Comparison of ENCODE assay signal across 12 cellular contexts in the genomic region with DNA sequence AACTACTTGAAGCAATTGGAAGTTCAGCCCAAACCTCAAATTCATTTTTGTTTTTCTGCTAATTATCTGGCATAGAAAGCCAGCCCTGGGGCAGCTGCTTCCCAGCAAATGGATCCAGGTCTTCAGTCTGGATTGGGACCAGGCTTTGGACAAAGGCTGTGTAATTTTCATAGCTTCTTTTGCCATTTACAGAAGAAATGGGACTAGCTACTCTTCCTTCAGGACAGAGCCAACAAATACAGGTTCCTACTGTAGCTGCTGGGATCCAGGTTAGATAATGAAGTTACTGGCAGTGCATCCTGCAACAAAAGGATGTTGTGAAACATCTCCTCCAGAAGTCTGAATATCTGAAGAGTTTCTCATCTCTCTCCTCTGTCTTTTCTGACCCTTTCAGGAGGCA.
DNase-seq lines count a peak whose midpoint lies in the region; ATAC-seq and TF ChIP-seq lines count a peak whose summit lies in the region.
"Had no signal": no experiment of that assay in that cellular context is flagged by ENCODE, and none has a peak within 500 bp of the region (broad histone marks: within the 10 kb centered on the region; RNA-seq: fewer than 3 reads in every experiment).

No MANE protein-coding gene starts in this region.

- H3K36me3 Mint-ChIP-seq in HFFc6 (ENCODE audit: low read depth) = peaks cover 14% of the 10 kb centered on the region
- no peaks in the 10 kb centered on the region for H3K36me3 Mint-ChIP-seq in MCF 10A (ENCODE audit: insufficient read depth, unreplicated experiment)

- TF ChIP-seq CTCF in HFFc6 (IDR thresholded peaks at IDR 0.05) (no peak), MCF 10A (IDR thresholded peaks at IDR 0.05; ENCODE audit: unreplicated experiment) (no peak), GM20000 (IDR thresholded peaks at IDR 0.05; ENCODE audit: extremely low read depth, missing control alignments) (no peak)

- H3K27me3 Mint-ChIP-seq in HFFc6 (ENCODE audit: insufficient read depth) (no peaks in the 10 kb centered on the region), MCF 10A (ENCODE audit: insufficient read depth, unreplicated experiment) (no peaks in the 10 kb centered on the region)

- H3K9me3 Mint-ChIP-seq in HFFc6 = peaks cover 6% of the 10 kb centered on the region
- no peaks in the 10 kb centered on the region for H3K9me3 Mint-ChIP-seq in MCF 10A (ENCODE audit: unreplicated experiment)

- POLR2A ChIA-PET in MCF 10A (lab: Yijun Ruan, JAX) = interaction anchor here (0.7 to 38.6 kb wide), 14 partner anchors 9 to 1510 kb away, joined by 3 to 6956 read pairs (median 6); no protein-coding TSS in a partner anchor

- H3K4me3 ChIP-seq in thymus (ENCODE audit: low read length) = no peak overlapping the region
- H3K4me3 ChIP-seq: body of pancreas, psoas muscle had no signal

- BruUV-seq in MCF 10A (replicated peaks; lab: Mats Ljungman, UMichigan) = TSS peak; percentile 78

- intact Hi-C loops in MCF 10A (cut with micrococcal nuclease) = no loop called here

- no peaks in the 10 kb centered on the region for H3K27me3 ChIP-seq in thymus (ENCODE audit: control insufficient read depth, insufficient read depth)
- H3K27me3 ChIP-seq: body of pancreas had no signal

- peak overlapping the region; percentile 58 for H3K4me3 Mint-ChIP-seq in HFFc6
- H3K4me3 Mint-ChIP-seq in MCF 10A (ENCODE audit: unreplicated experiment) = peak overlapping the region; percentile 44

- H3K9me3 ChIP-seq in thymus (ENCODE audit: control insufficient read depth) = no peaks in the 10 kb centered on the region
- H3K9me3 ChIP-seq: body of pancreas, psoas muscle had no signal

- H3K4me1 Mint-ChIP-seq in HFFc6 (ENCODE audit: low read depth) (peaks cover 72% of the 10 kb centered on the region), MCF 10A (ENCODE audit: insufficient read depth, unreplicated experiment) (peaks cover 75% of the 10 kb centered on the region)

- ATAC-seq in HG02938 (IDR thresholded peaks at IDR 0.05; ENCODE audit: unreplicated experiment) = no peak
- ATAC-seq: body of pancreas, psoas muscle had no signal

- H3K36me3 ChIP-seq in thymus (ENCODE audit: control insufficient read depth, insufficient read depth) = no peaks in the 10 kb centered on the region

- H3K27ac Mint-ChIP-seq in HFFc6 = peak overlapping the region; percentile 92
- H3K27ac Mint-ChIP-seq in MCF 10A (ENCODE audit: low read depth, unreplicated experiment) = peak overlapping the region; percentile 89

- H3K4me1 ChIP-seq in thymus (ENCODE audit: control insufficient read depth, insufficient read depth, low read length) = no peaks in the 10 kb centered on the region
- H3K4me1 ChIP-seq: body of pancreas, psoas muscle had no signal

- CTCF ChIA-PET in MCF 10A (lab: Yijun Ruan, JAX) = interaction anchor here (0.6 to 17.4 kb wide), 17 partner anchors 13 to 1167 kb away, joined by 3 to 368 read pairs (median 6); a partner anchor contains a TSS

- DNase-seq in HFFc6 = peak; percentile 41
- peak; percentile 89 for DNase-seq in MCF 10A (ENCODE audit: unreplicated experiment)
- DNase-seq in islet precursor cell = peak; percentile 48
- DNase-seq in inferior parietal cortex (ENCODE audit: extremely low spot score) = no peak
- DNase-seq in GM20000 (ENCODE audit: low spot score) = no peak
- DNase-seq: activated CD4-positive, alpha-beta T cell treated with anti-CD3 and anti-CD28 coated beads for 48 hours; Kasumi-1; NCI-H2081; psoas muscle had no signal

- peak overlapping the region; percentile 46 for H3K27ac ChIP-seq in thymus (ENCODE audit: low read depth)
- H3K27ac ChIP-seq: psoas muscle had no signal

Comparison
In these comparisons a context has a peak if more than half of its experiments do, and no peak if none do; other contexts are left out.
1. DNase-seq: peak in HFFc6 (single experiment), MCF 10A (single experiment) and islet precursor cell (single experiment); none in inferior parietal cortex (single experiment) and GM20000 (single experiment).